ENCODE assay signal across 10 cellular contexts in genomic region chr1:27600500-27601175, GRCh38. TPM values are rescaled to one million over a fixed set of nuclear protein-coding genes. Genes with fewer than 3 reads are reported as not detected.
DNase-seq lines count a peak whose midpoint lies in the region; ATAC-seq and TF ChIP-seq lines count a peak whose summit lies in the region.
"Had no signal": no experiment of that assay in that cellular context is flagged by ENCODE, and none has a peak within 500 bp of the region (broad histone marks: within the 10 kb centered on the region; RNA-seq: fewer than 3 reads in every experiment).

No MANE protein-coding gene starts in this region.

- H3K79me1 ChIP-seq in H9 (ENCODE audit: insufficient read depth, low read depth, low read length, poor library complexity, severe bottlenecking) (peaks cover 2% of the 10 kb centered on the region), mesendoderm (ENCODE audit: low read length) (peaks cover 26% of the 10 kb centered on the region)

- H3K4me3 Mint-ChIP-seq in H9 = peak overlapping the region in 1 of 2 experiments; percentile 6; a peak in 3 of 5 replicates
- H3K4me3 Mint-ChIP-seq in activated naive CD8-positive, alpha-beta T cell treated with anti-CD3 and anti-CD28 coated beads, Interleukin-2, amount 10 ng/mL, durations not matched to agents 7 days and 5 days = no peak overlapping the region

- H3K27ac Mint-ChIP-seq in H9 = peak overlapping the region in 2 of 3 experiments; percentile 6 to 9; a peak in 3 of 7 replicates
- peak overlapping the region; percentile 31 for H3K27ac Mint-ChIP-seq in activated naive CD8-positive, alpha-beta T cell treated with anti-CD3 and anti-CD28 coated beads, Interleukin-2, amount 10 ng/mL, durations not matched to agents 7 days and 5 days

- H3K27me3 Mint-ChIP-seq in H9 (ENCODE audit: low read depth) = peaks cover 2% of the 10 kb centered on the region
- H3K27me3 Mint-ChIP-seq in activated naive CD8-positive, alpha-beta T cell treated with anti-CD3 and anti-CD28 coated beads, Interleukin-2, amount 10 ng/mL, durations not matched to agents 7 days and 5 days = no peaks in the 10 kb centered on the region

- no peak overlapping the region for H3T11ph ChIP-seq in H9 (ENCODE audit: low read length)

- TF ChIP-seq CTCF in A673 (conservative IDR thresholded peaks at IDR 0.05; ENCODE audit: low read depth, low read length) (0 out of 2 replicates have a peak, but pooled peaks have one; percentile 38), H9 (conservative IDR thresholded peaks at IDR 0.05) (peak; percentile 36; the same call in 2 of the 3 replicates)

- H3K56ac ChIP-seq in H9 (ENCODE audit: insufficient read length, low read depth, low read length) (no peak overlapping the region), mesendoderm (ENCODE audit: low read length) (no peak overlapping the region)

- no peak overlapping the region for H2AFZ ChIP-seq in H9 (ENCODE audit: low read length)

- CTCF ChIA-PET in A673 (lab: Charles Lee) = interaction anchor here (0.6 to 2.0 kb wide), 6 partner anchors 14 to 300 kb away, joined by 3 to 37 read pairs (median 5); no protein-coding TSS in a partner anchor

- no CpG with 5 or more reads among the region's 3 CpGs for WGBS in H9 (ENCODE audit: extremely low coverage, insufficient read length, low lambda C conversion rate)
- WGBS in mesendoderm (ENCODE audit: extremely low coverage, insufficient coverage, low lambda C conversion rate) = no CpG with 5 or more reads among the region's 3 CpGs

- no peak for ATAC-seq in activated naive CD8-positive, alpha-beta T cell treated with anti-CD3 and anti-CD28 coated beads, Interleukin-2, amount 10 ng/mL, durations not matched to agents 7 days and 5 days (ENCODE audit: low read depth)
- ATAC-seq in GM21825 (IDR thresholded peaks at IDR 0.05; ENCODE audit: unreplicated experiment) = no peak

- no TSS peak for BruUV-seq in A673 (replicated peaks; lab: Mats Ljungman, UMichigan)

- intact Hi-C loops in A673 (cut with micrococcal nuclease; ENCODE audit: unreplicated experiment) = no loop called here

- peaks cover 0 to 1% (median 0%) of the 10 kb centered on the region in 3 experiments; a peak in 1 of 7 replicates for H3K36me3 Mint-ChIP-seq in H9 (ENCODE audit: insufficient read depth in 1 of 3, low read depth in 3 of 3)
- peaks cover 3% of the 10 kb centered on the region for H3K36me3 Mint-ChIP-seq in activated naive CD8-positive, alpha-beta T cell treated with anti-CD3 and anti-CD28 coated beads, Interleukin-2, amount 10 ng/mL, durations not matched to agents 7 days and 5 days

- POLR2A ChIA-PET in A673 (lab: Charles Lee; ENCODE audit: low non-redundant PET) = interaction anchor here (0.5 kb wide), 1 partner anchor 75 kb away, joined by 19 read pairs; no protein-coding TSS in a partner anchor
- POLR2A ChIA-PET in activated naive CD8-positive, alpha-beta T cell treated with anti-CD3 and anti-CD28 coated beads, Interleukin-2, amount 10 ng/mL, durations not matched to agents 7 days and 5 days (lab: Charles Lee) = interaction anchor here (1.0 to 1.3 kb wide), 2 partner anchors 68 to 77 kb away, joined by 3 to 4 read pairs; no protein-coding TSS in a partner anchor

- peaks cover 59% of the 10 kb centered on the region for H3K4me1 ChIP-seq in A673 (ENCODE audit: insufficient read depth, low read length, poor library complexity, severe bottlenecking)
- H3K4me1 ChIP-seq in H9 (ENCODE audit: insufficient read depth, low read length) = peaks cover 24% of the 10 kb centered on the region
- H3K4me1 ChIP-seq in mesendoderm (ENCODE audit: control insufficient read depth, low read depth, low read length) = peaks cover 15% of the 10 kb centered on the region

- peaks cover 4% of the 10 kb centered on the region for H4K20me1 ChIP-seq in H9 (ENCODE audit: control insufficient read depth, insufficient read depth, insufficient read length)

- H3K9ac ChIP-seq in H9 (ENCODE audit: extremely low read depth, insufficient read length, low read length) = no peak overlapping the region
- no peak overlapping the region for H3K9ac ChIP-seq in mesendoderm (ENCODE audit: low read length)

- H4K91ac ChIP-seq in H9 (ENCODE audit: insufficient read length, low read depth, low read length) = no peak overlapping the region

- H3K4ac ChIP-seq in H9 (ENCODE audit: low read depth, low read length) (no peak overlapping the region), mesendoderm (ENCODE audit: low read depth, low read length) (no peak overlapping the region)

- H2BK5ac ChIP-seq in H9 (ENCODE audit: insufficient read length, low read length) (no peak overlapping the region), mesendoderm (ENCODE audit: low read length) (no peak overlapping the region)

- H3K79me2 ChIP-seq in H9 (ENCODE audit: insufficient read depth, low read length) = peaks cover 20% of the 10 kb centered on the region; the same call in 1 of the 2 replicates
- peaks cover 64% of the 10 kb centered on the region for H3K79me2 ChIP-seq in mesendoderm (ENCODE audit: control insufficient read depth, insufficient read depth, low read length)

- H3K27ac ChIP-seq in A673 (ENCODE audit: low read depth, low read length, poor library complexity, severe bottlenecking) (peak overlapping the region; percentile 10), H9 (ENCODE audit: insufficient read length, low read depth, low read length) (no peak overlapping the region), mesendoderm (ENCODE audit: low read depth, low read length) (no peak overlapping the region)
- H3K27ac ChIP-seq: neutrophil had no signal

- H4K8ac ChIP-seq in H9 (replicated peaks; ENCODE audit: insufficient read length, low read depth, low read length) (no peak overlapping the region), mesendoderm (ENCODE audit: low read depth, low read length) (no peak overlapping the region)

- no peak overlapping the region for H3K23ac ChIP-seq in H9 (ENCODE audit: insufficient read length, low read depth, low read length)
- H3K23ac ChIP-seq in mesendoderm (ENCODE audit: low read length) = no peak overlapping the region

- peaks cover 44 to 53% of the 10 kb centered on the region in 2 experiments for H3K4me1 Mint-ChIP-seq in H9
- H3K4me1 Mint-ChIP-seq in activated naive CD8-positive, alpha-beta T cell treated with anti-CD3 and anti-CD28 coated beads, Interleukin-2, amount 10 ng/mL, durations not matched to agents 7 days and 5 days = peaks cover 32% of the 10 kb centered on the region

- no peak overlapping the region for H2BK12ac ChIP-seq in H9 (ENCODE audit: insufficient read length, low read depth, low read length)

- H3K18ac ChIP-seq in H9 (ENCODE audit: insufficient read length, low read depth, low read length) = no peak overlapping the region
- H3K18ac ChIP-seq in mesendoderm (ENCODE audit: low read length) = no peak overlapping the region

- H3K4me3 ChIP-seq in A673 (ENCODE audit: low read depth, low read length, poor library complexity, severe bottlenecking) (peak overlapping the region; percentile 3), mesendoderm (ENCODE audit: low read length) (no peak overlapping the region)

- H3K9me3 ChIP-seq in A673 (ENCODE audit: low read depth, low read length, poor library complexity, severe bottlenecking) = no peaks in the 10 kb centered on the region
- no peaks in the 10 kb centered on the region for H3K9me3 ChIP-seq in H9 (ENCODE audit: control insufficient read depth, low read depth, low read length)
- H3K9me3 ChIP-seq: neutrophil had no signal

- H3K23me2 ChIP-seq in H9 (ENCODE audit: insufficient read length, low read depth, low read length, poor library complexity, severe bottlenecking) = peaks cover 6% of the 10 kb centered on the region

- no peak overlapping the region for H2BK20ac ChIP-seq in H9 (ENCODE audit: low read depth, low read length, poor library complexity, severe bottlenecking)

- H3K36me3 ChIP-seq in A673 (ENCODE audit: insufficient read depth, low read length, poor library complexity, severe bottlenecking) = no peaks in the 10 kb centered on the region
- no peaks in the 10 kb centered on the region for H3K36me3 ChIP-seq in mesendoderm (ENCODE audit: control insufficient read depth, insufficient read depth, low read length)
- H3K36me3 ChIP-seq: neutrophil had no signal

- no peaks in the 10 kb centered on the region for H3K9me3 Mint-ChIP-seq in H9
- no peaks in the 10 kb centered on the region for H3K9me3 Mint-ChIP-seq in activated naive CD8-positive, alpha-beta T cell treated with anti-CD3 and anti-CD28 coated beads, Interleukin-2, amount 10 ng/mL, durations not matched to agents 7 days and 5 days

- H2BK120ac ChIP-seq in H9 (ENCODE audit: low read depth, low read length, poor library complexity, severe bottlenecking) = no peak overlapping the region
- no peak overlapping the region for H2BK120ac ChIP-seq in mesendoderm (ENCODE audit: low read depth, low read length)

- H2AK5ac ChIP-seq in H9 (ENCODE audit: insufficient read length, low read length) (no peak overlapping the region), mesendoderm (ENCODE audit: low read length) (no peak overlapping the region)

- H3K4me2 ChIP-seq in H9 (ENCODE audit: insufficient read depth, insufficient read length, low read length) (no peak overlapping the region), mesendoderm (ENCODE audit: low read length) (no peak overlapping the region)

- H4K5ac ChIP-seq in H9 (ENCODE audit: insufficient read length, low read depth, low read length) (no peak overlapping the region), mesendoderm (ENCODE audit: low read length) (no peak overlapping the region)

- no peak overlapping the region for H2BK15ac ChIP-seq in H9 (ENCODE audit: low read depth, low read length)
- H2BK15ac ChIP-seq in mesendoderm (replicated peaks; ENCODE audit: low read depth) = no peak overlapping the region

- DNase-seq in A673 (ENCODE audit: low spot score) (peak; percentile 76), H9 (peak; percentile 85), mesendoderm (peak; percentile 88), hepatic stellate cell (ENCODE audit: low spot score) (no peak), AML-193 (lab: John Stamatoyannopoulos, UW) (no peak), H4 (ENCODE audit: low spot score) (no peak)
- no peak for DNase-seq in activated naive CD8-positive, alpha-beta T cell treated with anti-CD3 and anti-CD28 coated beads, Interleukin-2, amount 10 ng/mL, durations not matched to agents 7 days and 5 days
- DNase-seq: activated T-cell treated with anti-CD3 and anti-CD28 coated beads, Interleukin-2, amount 50 U/mL, for 48 hours had no signal

- H3K27me3 ChIP-seq in A673 (replicated peaks; ENCODE audit: insufficient read depth, low read depth, low read length, poor library complexity) (no peaks in the 10 kb centered on the region), H9 (ENCODE audit: insufficient read depth, low read length) (no peaks in the 10 kb centered on the region; the same call in 1 of the 2 replicates), mesendoderm (ENCODE audit: insufficient read depth, low read length, poor library complexity) (no peaks in the 10 kb centered on the region)

- H3K14ac ChIP-seq in H9 (ENCODE audit: insufficient read depth, low read length) = no peak overlapping the region

RNA-seq across cellular contexts. Expression of gene AHDC1, which starts 3.3 kb away (rescaled TPM):
- total RNA-seq in A673 (2021) (33.2 and 34.2 TPM in 2 replicates), H9 (2021) (23.7 and 29.4 TPM in 2 replicates)
- total RNA-seq in activated naive CD8-positive, alpha-beta T cell treated with anti-CD3 and anti-CD28 coated beads, Interleukin-2, amount 10 ng/mL, durations not matched to agents 7 days and 5 days = 10 to 100 TPM; 21.6 to 22.2 TPM
- polyA plus RNA-seq in mesendoderm (2013, experiment 1 of 2) = 8.1 TPM
- 8.0 TPM for polyA plus RNA-seq in mesendoderm (2013, experiment 2 of 2)
- total RNA-seq in H4 (2014; rRNA removed; shearing (Covaris generic)) = 2.0 and 3.6 TPM in 2 replicates

RNA-seq across cellular contexts. Expression of gene FGR, which starts 34.3 kb away (rescaled TPM):
- total RNA-seq in A673 (2021) (not detected in 2 replicates), H9 (2021) (0.15 TPM in 1 of 2 replicates, not detected in the other)
- total RNA-seq in activated naive CD8-positive, alpha-beta T cell treated with anti-CD3 and anti-CD28 coated beads, Interleukin-2, amount 10 ng/mL, durations not matched to agents 7 days and 5 days = 1 to 10 TPM; 4.7 to 6.0 TPM
- 0.11 TPM for polyA plus RNA-seq in mesendoderm (2013, experiment 1 of 2)
- 0.08 TPM for polyA plus RNA-seq in mesendoderm (2013, experiment 2 of 2)
- total RNA-seq in H4 (2014; rRNA removed; shearing (Covaris generic)) = not detected in 2 replicates

Comparison
In these comparisons a context has a peak if more than half of its experiments do, and no peak if none do; other contexts are left out.
1. DNase-seq: peak in A673 (single experiment), H9 (single experiment) and mesendoderm (single experiment); none in activated naive CD8-positive, alpha-beta T cell treated with anti-CD3 and anti-CD28 coated beads, Interleukin-2, amount 10 ng/mL, durations not matched to agents 7 days and 5 days (single experiment), hepatic stellate cell (single experiment), AML-193 (0 of 2) and H4 (single experiment).